In the genomic region with DNA sequence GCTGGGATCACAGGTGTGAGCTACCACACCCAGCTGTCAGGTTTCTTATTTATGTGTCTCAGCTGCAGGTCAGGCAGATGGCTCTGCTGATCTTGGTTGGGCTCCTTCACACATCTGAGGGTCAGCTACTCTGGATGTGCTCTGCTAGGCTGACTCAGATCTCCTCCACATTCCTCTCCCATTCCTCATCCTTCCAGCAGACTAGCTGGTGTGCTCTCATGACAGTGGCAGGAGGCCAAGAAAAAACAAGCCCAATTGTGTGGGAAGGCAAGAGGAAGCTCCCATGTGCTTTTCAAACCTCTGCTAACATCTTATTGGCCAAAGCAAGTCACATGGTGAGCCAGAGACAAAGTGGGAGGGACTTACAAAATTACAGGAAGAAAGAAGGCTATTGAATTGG, we compare ENCODE assay signal across 8 cellular contexts. TPM values are rescaled to one million over a fixed set of nuclear protein-coding genes. Genes with fewer than 3 reads are reported as not detected.
DNase-seq lines count a peak whose midpoint lies in the region; ATAC-seq, FAIRE-seq and TF ChIP-seq lines count a peak whose summit lies in the region.

No MANE protein-coding gene starts in this region.

- H3K4me1 ChIP-seq in A549 (no peaks in the 10 kb centered on the region), SJSA1 (replicated peaks) (no peaks in the 10 kb centered on the region)

- CTCF ChIA-PET in A549 (lab: Yijun Ruan, JAX) = interaction anchor here (0.5 to 8.7 kb wide), 7 partner anchors 9 to 805 kb away, joined by 3 to 170 read pairs (median 3); a partner anchor contains a TSS

- H3K9me3 Mint-ChIP-seq in natural killer cell treated with Interleukin-12 subunit alpha and Interleukin-12 subunit beta and Interleukin-15 and Interleukin-18, amount 100 ng/mL, for 72 hours = no peaks in the 10 kb centered on the region

- H3K27ac ChIP-seq in A549 (0 out of 6 replicates have a peak overlapping the region, but pooled peaks of 1 of the 2 experiments have one; percentile 1), SJSA1 (no peak overlapping the region)

- no peak for FAIRE-seq in A549 (lab: Jason Lieb, UNC)

- no peak for TF ChIP-seq CTCF in A549 (IDR thresholded peaks at IDR 0.05)

- no peak for TF ChIP-seq POLR2A in A549 (IDR thresholded peaks at IDR 0.05; ENCODE audit: low read length)

- DNase-seq in A549 (ENCODE audit: low read depth in 1 of 2, low spot score in 1 of 2) (peak in 1 of 2 experiments; percentile 87), H4 (ENCODE audit: low spot score) (peak; percentile 94), SJSA1 (ENCODE audit: low read depth in 1 of 2, low spot score in 2 of 2) (peak; percentile 53 to 68), globus pallidus (ENCODE audit: low spot score) (peak; percentile 93), NCI-H128 (lab: John Stamatoyannopoulos, UW; ENCODE audit: unreplicated experiment) (no peak)
- DNase-seq in stimulated activated naive CD4-positive, alpha-beta T cell (lab: John Stamatoyannopoulos, UW) = no peak
- DNase-seq in natural killer cell treated with Interleukin-12 subunit alpha and Interleukin-12 subunit beta and Interleukin-15 and Interleukin-18, amount 100 ng/mL, for 72 hours (ENCODE audit: low spot score) = no peak

- H3K4me3 ChIP-seq in A549 (no peak overlapping the region), SJSA1 (no peak overlapping the region)

- peaks cover 0 to 2% of the 10 kb centered on the region in 2 donors for H3K27me3 Mint-ChIP-seq in natural killer cell treated with Interleukin-12 subunit alpha and Interleukin-12 subunit beta and Interleukin-15 and Interleukin-18, amount 100 ng/mL, for 72 hours

- no peaks in the 10 kb centered on the region for H3K36me3 Mint-ChIP-seq in natural killer cell treated with Interleukin-12 subunit alpha and Interleukin-12 subunit beta and Interleukin-15 and Interleukin-18, amount 100 ng/mL, for 72 hours

- H3K27me3 ChIP-seq in SJSA1 (replicated peaks) = no peaks in the 10 kb centered on the region

- ATAC-seq in A549 (peak; percentile 72 to 78), GM18861 (IDR thresholded peaks at IDR 0.05; ENCODE audit: unreplicated experiment) (no peak)
- ATAC-seq in natural killer cell treated with Interleukin-12 subunit alpha and Interleukin-12 subunit beta and Interleukin-15 and Interleukin-18, amount 100 ng/mL, for 72 hours = no peak

- TF ChIP-seq EP300 in A549 (IDR thresholded peaks at IDR 0.05) = no peak

- peaks cover 4 to 10% of the 10 kb centered on the region in 2 donors for H3K4me1 Mint-ChIP-seq in natural killer cell treated with Interleukin-12 subunit alpha and Interleukin-12 subunit beta and Interleukin-15 and Interleukin-18, amount 100 ng/mL, for 72 hours (ENCODE audit: low read depth in 2 of 2)

- no peak overlapping the region for H3K27ac Mint-ChIP-seq in natural killer cell treated with Interleukin-12 subunit alpha and Interleukin-12 subunit beta and Interleukin-15 and Interleukin-18, amount 100 ng/mL, for 72 hours

- POLR2A ChIA-PET in A549 (lab: Yijun Ruan, JAX) = interaction anchor here (0.5 to 1.2 kb wide), 4 partner anchors 12 to 437 kb away, joined by 3 to 12 read pairs (median 3); a partner anchor contains a TSS

- no peak overlapping the region for H3K4me3 Mint-ChIP-seq in natural killer cell treated with Interleukin-12 subunit alpha and Interleukin-12 subunit beta and Interleukin-15 and Interleukin-18, amount 100 ng/mL, for 72 hours

- H3K4me2 ChIP-seq in A549 = no peak overlapping the region

- TF ChIP-seq RAD21 in A549 (conservative IDR thresholded peaks at IDR 0.05 in 1 of 2, IDR thresholded peaks at IDR 0.05 in 1 of 2) = no peak

- H3K36me3 ChIP-seq in SJSA1 = no peaks in the 10 kb centered on the region

- H3K9me3 ChIP-seq in A549 (peaks cover 12% of the 10 kb centered on the region), SJSA1 (replicated peaks) (peaks cover 12% of the 10 kb centered on the region)

TF ChIP-seq in A549, 52 proteins besides CTCF, POLR2A, EP300 and RAD21:
- no peak for TF ChIP-seq MAFK (IDR thresholded peaks at IDR 0.05; ENCODE audit: partially characterized antibody)
- TF ChIP-seq FOSL2 (IDR thresholded peaks at IDR 0.05) = no peak
- TF ChIP-seq FOSL2 (CRISPR knock-in tag; IDR thresholded peaks at IDR 0.05) = peak; percentile 83
- TF ChIP-seq TFCP2L1 (CRISPR knock-in tag; IDR thresholded peaks at IDR 0.05) = no peak
- TF ChIP-seq, protein P1, sequence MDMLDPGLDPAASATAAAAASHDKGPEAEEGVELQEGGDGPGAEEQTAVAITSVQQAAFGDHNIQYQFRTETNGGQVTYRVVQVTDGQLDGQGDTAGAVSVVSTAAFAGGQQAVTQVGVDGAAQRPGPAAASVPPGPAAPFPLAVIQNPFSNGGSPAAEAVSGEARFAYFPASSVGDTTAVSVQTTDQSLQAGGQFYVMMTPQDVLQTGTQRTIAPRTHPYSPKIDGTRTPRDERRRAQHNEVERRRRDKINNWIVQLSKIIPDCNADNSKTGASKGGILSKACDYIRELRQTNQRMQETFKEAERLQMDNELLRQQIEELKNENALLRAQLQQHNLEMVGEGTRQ (IDR thresholded peaks at IDR 0.05) = peak; percentile 81
- TF ChIP-seq, protein P2, sequence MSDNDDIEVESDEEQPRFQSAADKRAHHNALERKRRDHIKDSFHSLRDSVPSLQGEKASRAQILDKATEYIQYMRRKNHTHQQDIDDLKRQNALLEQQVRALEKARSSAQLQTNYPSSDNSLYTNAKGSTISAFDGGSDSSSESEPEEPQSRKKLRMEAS (IDR thresholded peaks at IDR 0.05) = peak; percentile 45; the same call in 1 of the 2 replicates
TF ChIP-seq in A549: peak in this region for 3.

RNA-seq across cellular contexts. Expression of a gene that starts 11.7 kb away (rescaled TPM):
- polyA plus RNA-seq in A549 (2011; rRNA removed) (85.5 and 108 TPM in 2 replicates), A549 (2017; fragmentation: RNase III; extraction: RNeasy Plus Mini Kit Qiagen cat#74134 plus additional on column Dnase treatment) (80.5 to 89.8 TPM (median 82.7 TPM) in 3 replicates)
- polyA plus RNA-seq in A549 (2012; cell fraction: cytosol; rRNA removed) = 18.8 and 21.6 TPM in 2 replicates
- 51.0 and 60.9 TPM in 2 replicates for polyA plus RNA-seq in A549 (2012; cell fraction: nucleus; rRNA removed)
- 42.1 and 49.4 TPM in 2 replicates for polyA minus RNA-seq in A549 (2011; rRNA and poly(A)+ RNA removed)
- total RNA-seq in H4 (2014; rRNA removed; shearing (Covaris generic)) = 66.7 and 67.8 TPM in 2 replicates
- 70.4 and 99.1 TPM in 2 replicates for total RNA-seq in SJSA1 (2014; rRNA removed; shearing (Covaris generic))
- 10 to 100 TPM; 62.7 to 81.2 TPM for total RNA-seq in natural killer cell treated with Interleukin-12 subunit alpha and Interleukin-12 subunit beta and Interleukin-15 and Interleukin-18, amount 100 ng/mL, for 72 hours

Comparison
In these comparisons a context has a peak if more than half of its experiments do, and no peak if none do; other contexts are left out.
1. ATAC-seq: peak in A549 (2 of 2); none in GM18861 (single experiment) and natural killer cell treated with Interleukin-12 subunit alpha and Interleukin-12 subunit beta and Interleukin-15 and Interleukin-18, amount 100 ng/mL, for 72 hours (0 of 2).
2. DNase-seq: peak in H4 (single experiment), SJSA1 (2 of 2) and globus pallidus (single experiment); none in NCI-H128 (single experiment), stimulated activated naive CD4-positive, alpha-beta T cell (0 of 6) and natural killer cell treated with Interleukin-12 subunit alpha and Interleukin-12 subunit beta and Interleukin-15 and Interleukin-18, amount 100 ng/mL, for 72 hours (single experiment).